1 cellular context compared by ENCODE assay signal in the genomic region with DNA sequence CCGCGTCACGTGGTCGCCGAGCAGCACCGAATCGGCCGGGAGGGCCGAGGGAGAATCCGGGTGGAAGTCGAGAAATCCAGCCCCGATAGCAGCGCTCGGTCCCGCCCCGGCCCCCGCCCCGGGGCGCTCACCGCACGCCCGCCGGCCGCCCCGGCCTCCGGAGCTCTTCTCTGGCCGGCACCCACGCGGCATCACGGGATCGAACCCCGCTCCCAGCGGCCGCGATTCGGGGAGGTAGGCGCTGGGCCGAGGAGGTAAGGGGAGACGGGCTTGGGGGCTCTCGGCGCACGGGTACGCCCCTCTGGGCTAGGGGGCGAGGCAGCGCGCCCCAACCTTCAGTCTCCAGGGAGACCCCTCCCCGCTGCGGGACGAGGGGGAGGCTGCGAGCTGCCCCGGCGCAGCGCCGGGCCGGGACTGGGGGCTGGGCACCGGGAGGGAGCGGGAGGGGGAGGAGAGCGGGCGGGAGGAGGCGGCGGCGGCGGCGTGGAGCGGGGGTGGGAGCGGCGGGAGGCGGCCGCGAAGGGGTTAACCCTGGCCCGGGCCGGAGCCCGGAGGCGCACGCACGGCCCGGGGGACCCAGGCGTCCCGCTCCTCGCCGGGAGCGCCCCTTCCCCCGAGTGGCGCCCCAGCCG.
A peak's percentile ranks its signal among the peaks of the same experiment; 100 is the strongest.
TF ChIP-seq lines count a peak whose summit lies in the region.

No MANE protein-coding gene starts in this region.

TF ChIP-seq in GM12878, 131 proteins besides CTCF, POLR2A, EP300 and RAD21 (continued from another document):
- TF ChIP-seq, protein P1, sequence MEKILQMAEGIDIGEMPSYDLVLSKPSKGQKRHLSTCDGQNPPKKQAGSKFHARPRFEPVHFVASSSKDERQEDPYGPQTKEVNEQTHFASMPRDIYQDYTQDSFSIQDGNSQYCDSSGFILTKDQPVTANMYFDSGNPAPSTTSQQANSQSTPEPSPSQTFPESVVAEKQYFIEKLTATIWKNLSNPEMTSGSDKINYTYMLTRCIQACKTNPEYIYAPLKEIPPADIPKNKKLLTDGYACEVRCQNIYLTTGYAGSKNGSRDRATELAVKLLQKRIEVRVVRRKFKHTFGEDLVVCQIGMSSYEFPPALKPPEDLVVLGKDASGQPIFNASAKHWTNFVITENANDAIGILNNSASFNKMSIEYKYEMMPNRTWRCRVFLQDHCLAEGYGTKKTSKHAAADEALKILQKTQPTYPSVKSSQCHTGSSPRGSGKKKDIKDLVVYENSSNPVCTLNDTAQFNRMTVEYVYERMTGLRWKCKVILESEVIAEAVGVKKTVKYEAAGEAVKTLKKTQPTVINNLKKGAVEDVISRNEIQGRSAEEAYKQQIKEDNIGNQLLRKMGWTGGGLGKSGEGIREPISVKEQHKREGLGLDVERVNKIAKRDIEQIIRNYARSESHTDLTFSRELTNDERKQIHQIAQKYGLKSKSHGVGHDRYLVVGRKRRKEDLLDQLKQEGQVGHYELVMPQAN (conservative IDR thresholded peaks at IDR 0.05): peak; percentile 54; the same call in 1 of the 2 replicates
- TF ChIP-seq ZNF217 (IDR thresholded peaks at IDR 0.05) (0 out of 2 replicates have a peak, but pooled peaks have one; percentile 14), SMARCA5 (IDR thresholded peaks at IDR 0.05) (no peak), GATAD2B (conservative IDR thresholded peaks at IDR 0.05; ENCODE audit: low read depth) (0 out of 2 replicates have a peak, but pooled peaks have one; percentile 19), IKZF1 (conservative IDR thresholded peaks at IDR 0.05) (peak; percentile 57; the same call in 1 of the 2 replicates), ZNF24 (IDR thresholded peaks at IDR 0.05) (peak; percentile 55; the same call in 1 of the 2 replicates), RAD51 (IDR thresholded peaks at IDR 0.05) (peak; percentile 74), EZH2 (IDR thresholded peaks at IDR 0.05; ENCODE audit: borderline replicate concordance, control insufficient read depth, low read depth, low read length) (no peak), BHLHE40 (IDR thresholded peaks at IDR 0.05; ENCODE audit: borderline replicate concordance in 1 of 2, low read depth in 2 of 2, low read length in 1 of 2) (peak; percentile 35 to 60; a peak in 2 of 4 replicates), DPF2 (IDR thresholded peaks at IDR 0.05) (0 out of 2 replicates have a peak, but pooled peaks have one; percentile 77), EGR1 (IDR thresholded peaks at IDR 0.05; ENCODE audit: borderline replicate concordance in 1 of 2, low read depth in 2 of 2, low read length in 2 of 2) (peak in 1 of 2 experiments; percentile 48; a peak in 1 of 3 replicates), NFIC (IDR thresholded peaks at IDR 0.05; ENCODE audit: low read depth, low read length) (no peak), CHD2 (IDR thresholded peaks at IDR 0.05; ENCODE audit: borderline replicate concordance, low read depth, low read length) (0 out of 2 replicates have a peak, but pooled peaks have one; percentile 3)
- TF ChIP-seq, protein P2, sequence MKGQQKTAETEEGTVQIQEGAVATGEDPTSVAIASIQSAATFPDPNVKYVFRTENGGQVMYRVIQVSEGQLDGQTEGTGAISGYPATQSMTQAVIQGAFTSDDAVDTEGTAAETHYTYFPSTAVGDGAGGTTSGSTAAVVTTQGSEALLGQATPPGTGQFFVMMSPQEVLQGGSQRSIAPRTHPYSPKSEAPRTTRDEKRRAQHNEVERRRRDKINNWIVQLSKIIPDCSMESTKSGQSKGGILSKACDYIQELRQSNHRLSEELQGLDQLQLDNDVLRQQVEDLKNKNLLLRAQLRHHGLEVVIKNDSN (IDR thresholded peaks at IDR 0.05; ENCODE audit: borderline replicate concordance, extremely low read length, insufficient read depth, low read depth, low read length): peak; percentile 81
- TF ChIP-seq, protein P3, sequence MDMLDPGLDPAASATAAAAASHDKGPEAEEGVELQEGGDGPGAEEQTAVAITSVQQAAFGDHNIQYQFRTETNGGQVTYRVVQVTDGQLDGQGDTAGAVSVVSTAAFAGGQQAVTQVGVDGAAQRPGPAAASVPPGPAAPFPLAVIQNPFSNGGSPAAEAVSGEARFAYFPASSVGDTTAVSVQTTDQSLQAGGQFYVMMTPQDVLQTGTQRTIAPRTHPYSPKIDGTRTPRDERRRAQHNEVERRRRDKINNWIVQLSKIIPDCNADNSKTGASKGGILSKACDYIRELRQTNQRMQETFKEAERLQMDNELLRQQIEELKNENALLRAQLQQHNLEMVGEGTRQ (IDR thresholded peaks at IDR 0.05; ENCODE audit: borderline replicate concordance, low read depth, low read length): no peak; the same call in 1 of the 2 replicates
- TF ChIP-seq, protein P4, sequence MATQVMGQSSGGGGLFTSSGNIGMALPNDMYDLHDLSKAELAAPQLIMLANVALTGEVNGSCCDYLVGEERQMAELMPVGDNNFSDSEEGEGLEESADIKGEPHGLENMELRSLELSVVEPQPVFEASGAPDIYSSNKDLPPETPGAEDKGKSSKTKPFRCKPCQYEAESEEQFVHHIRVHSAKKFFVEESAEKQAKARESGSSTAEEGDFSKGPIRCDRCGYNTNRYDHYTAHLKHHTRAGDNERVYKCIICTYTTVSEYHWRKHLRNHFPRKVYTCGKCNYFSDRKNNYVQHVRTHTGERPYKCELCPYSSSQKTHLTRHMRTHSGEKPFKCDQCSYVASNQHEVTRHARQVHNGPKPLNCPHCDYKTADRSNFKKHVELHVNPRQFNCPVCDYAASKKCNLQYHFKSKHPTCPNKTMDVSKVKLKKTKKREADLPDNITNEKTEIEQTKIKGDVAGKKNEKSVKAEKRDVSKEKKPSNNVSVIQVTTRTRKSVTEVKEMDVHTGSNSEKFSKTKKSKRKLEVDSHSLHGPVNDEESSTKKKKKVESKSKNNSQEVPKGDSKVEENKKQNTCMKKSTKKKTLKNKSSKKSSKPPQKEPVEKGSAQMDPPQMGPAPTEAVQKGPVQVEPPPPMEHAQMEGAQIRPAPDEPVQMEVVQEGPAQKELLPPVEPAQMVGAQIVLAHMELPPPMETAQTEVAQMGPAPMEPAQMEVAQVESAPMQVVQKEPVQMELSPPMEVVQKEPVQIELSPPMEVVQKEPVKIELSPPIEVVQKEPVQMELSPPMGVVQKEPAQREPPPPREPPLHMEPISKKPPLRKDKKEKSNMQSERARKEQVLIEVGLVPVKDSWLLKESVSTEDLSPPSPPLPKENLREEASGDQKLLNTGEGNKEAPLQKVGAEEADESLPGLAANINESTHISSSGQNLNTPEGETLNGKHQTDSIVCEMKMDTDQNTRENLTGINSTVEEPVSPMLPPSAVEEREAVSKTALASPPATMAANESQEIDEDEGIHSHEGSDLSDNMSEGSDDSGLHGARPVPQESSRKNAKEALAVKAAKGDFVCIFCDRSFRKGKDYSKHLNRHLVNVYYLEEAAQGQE (IDR thresholded peaks at IDR 0.05; ENCODE audit: low read depth, low read length): no peak
